ENCODE assay signal across 11 cellular contexts in genomic region chr10:95202865-95203264, GRCh38. TPM values are rescaled to one million over a fixed set of nuclear protein-coding genes. Genes with fewer than 3 reads are reported as not detected.
"Had no signal": no experiment of that assay in that cellular context is flagged by ENCODE, and none has a peak within 500 bp of the region (broad histone marks: within the 10 kb centered on the region; RNA-seq: fewer than 3 reads in every experiment).

No MANE protein-coding gene starts in this region.

RNA-seq across cellular contexts. Expression of gene ACSM6, which starts 8.8 kb away (rescaled TPM):
- total RNA-seq: OCI-LY7, PC-3, PC-9, Peyer's patch, Right ventricle myocardium inferior, Right ventricle myocardium superior, RPMI7951, SJSA1, SK-MEL-5, T-cell had no signal
- polyA plus RNA-seq: SK-N-SH had no signal
